Comparison of ENCODE assay signal across 19 cellular contexts in genomic region chr21:36541721-36542139, GRCh38.
DNase-seq lines count a peak whose midpoint lies in the region; ATAC-seq, FAIRE-seq and TF ChIP-seq lines count a peak whose summit lies in the region.
"Had no signal": no experiment of that assay in that cellular context is flagged by ENCODE, and none has a peak within 500 bp of the region (broad histone marks: within the 10 kb centered on the region; RNA-seq: fewer than 3 reads in every experiment).

No MANE protein-coding gene starts in this region.

- ATAC-seq in HG02870 (IDR thresholded peaks at IDR 0.05; ENCODE audit: unreplicated experiment) (peak; percentile 34), HG02623 (IDR thresholded peaks at IDR 0.05; ENCODE audit: unreplicated experiment) (no peak), GM19324 (IDR thresholded peaks at IDR 0.05; ENCODE audit: low FRiP score, unreplicated experiment) (no peak)
- ATAC-seq: CD8-positive, alpha-beta T cell; HepG2 had no signal

- FAIRE-seq in GM18507 (lab: Jason Lieb, UNC), result peak; percentile 61
- FAIRE-seq: HepG2 had no signal

- DNase-seq in GM12865 (ENCODE audit: low read depth) (peak; percentile 75), GM18507 (ENCODE audit: extremely low spot score, insufficient read length, low read depth) (no peak), posterior vena cava (ENCODE audit: low spot score) (peak; percentile 18), NCI-H526 (lab: John Stamatoyannopoulos, UW) (no peak)
- DNase-seq: Calu3, EL, KG1, NCI-H1417 treated with DMSO at 0.1 percent for 48 hours, NCI-H1930, NCI-H226, NCI-H524, PC-9, SIG-M5 had no signal

- H3K4me3 ChIP-seq in GM12865 (ENCODE audit: low read depth, low read length), result peak overlapping the region; percentile 87
- H3K4me3 ChIP-seq: BLaER1, PC-9 had no signal

- intact Hi-C loops in posterior vena cava (cut with DNase I), result no loop called here

- peak; percentile 11 for TF ChIP-seq CTCF in GM12865 (IDR thresholded peaks at IDR 0.05; ENCODE audit: insufficient read depth, low read depth, low read length, missing control alignments)

Comparison
In these comparisons a context has a peak if more than half of its experiments do, and no peak if none do; other contexts are left out.
1. DNase-seq: peak in GM12865 (single experiment) and posterior vena cava (single experiment); none in GM18507 (single experiment) and NCI-H526 (0 of 2).